18 cellular contexts compared by ENCODE assay signal in the genomic region with DNA sequence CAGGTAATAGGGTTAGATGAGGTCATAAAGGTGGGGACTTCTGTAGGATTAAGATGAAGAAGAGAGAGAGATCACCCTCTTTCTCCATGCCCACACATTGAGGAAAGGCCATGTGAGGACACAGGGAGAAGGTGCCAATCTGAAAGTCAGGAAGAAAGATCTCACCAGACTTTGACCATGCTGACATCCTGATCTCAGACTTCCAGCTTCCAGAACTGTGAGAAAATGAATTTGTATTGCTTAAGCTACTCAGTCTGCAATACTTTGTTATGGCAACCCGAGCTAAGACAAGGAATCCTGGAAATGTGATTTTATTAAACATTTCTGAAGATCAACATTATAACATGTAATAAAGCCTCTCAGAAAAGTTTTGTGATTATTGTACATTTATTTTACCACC. TPM values are rescaled to one million over a fixed set of nuclear protein-coding genes. Genes with fewer than 3 reads are reported as not detected.
A peak's percentile ranks its signal among the peaks of the same experiment; 100 is the strongest.
DNase-seq lines count a peak whose midpoint lies in the region; ATAC-seq, FAIRE-seq and TF ChIP-seq lines count a peak whose summit lies in the region.
"Had no signal": no experiment of that assay in that cellular context is flagged by ENCODE, and none has a peak within 500 bp of the region (broad histone marks: within the 10 kb centered on the region; RNA-seq: fewer than 3 reads in every experiment).

No MANE protein-coding gene starts in this region.

- peak overlapping the region; percentile 74 to 76 for H3K27ac ChIP-seq in ascending aorta
- H3K27ac ChIP-seq in small intestine (ENCODE audit: low read depth in 1 of 2, low read length in 1 of 2), result no peak overlapping the region
- H3K27ac ChIP-seq: A549 had no signal

- no peak for FAIRE-seq in small intestine (lab: Jason Lieb, UNC)
- FAIRE-seq: A549, D721Med, GM12892, H1, HepG2, HTR-8/SVneo had no signal

- H3K27me3 ChIP-seq in ascending aorta (no peaks in the 10 kb centered on the region), small intestine (ENCODE audit: control insufficient read depth in 2 of 2, insufficient read depth in 2 of 2, low read length in 2 of 2) (no peaks in the 10 kb centered on the region)

- 23 to 58% (median 45%) methylated on average over 1 of the region's 1 CpG for WGBS in small intestine, 3 donors

- no peaks in the 10 kb centered on the region for H3K36me3 ChIP-seq in ascending aorta
- no peaks in the 10 kb centered on the region for H3K36me3 ChIP-seq in small intestine (ENCODE audit: control insufficient read depth in 2 of 2, insufficient read depth in 2 of 2, low read length in 2 of 2)
- H3K36me3 ChIP-seq: HAP-1 had no signal

- peaks cover 0 to 6% of the 10 kb centered on the region in 2 donors for H3K4me1 ChIP-seq in ascending aorta
- no peaks in the 10 kb centered on the region for H3K4me1 ChIP-seq in small intestine (ENCODE audit: control insufficient read depth in 2 of 2, insufficient read depth in 1 of 2, low read depth in 1 of 2, low read length in 1 of 2)

- H3K9me3 ChIP-seq in ascending aorta (no peaks in the 10 kb centered on the region), small intestine (ENCODE audit: control insufficient read depth, low read depth) (no peaks in the 10 kb centered on the region)
- H3K9me3 ChIP-seq: A549 had no signal

- TF ChIP-seq CTCF in ascending aorta (IDR thresholded peaks at IDR 0.05), result no peak

- ATAC-seq in Right ventricle myocardium inferior, result no peak
- ATAC-seq in HG02678 (IDR thresholded peaks at IDR 0.05; ENCODE audit: unreplicated experiment), result no peak
- ATAC-seq: A549; CD8-positive, alpha-beta T cell; HepG2 had no signal

- intact Hi-C loops in ascending aorta (cut with DNase I), result no loop called here
- intact Hi-C loops in Right ventricle myocardium inferior (cut with DNase I), result no loop called here

- DNase-seq in ascending aorta (ENCODE audit: low spot score in 2 of 2) (no peak), fibroblast of peridontal ligament (ENCODE audit: extremely low read depth) (peak; percentile 46), small intestine (peak; percentile 62), Right ventricle myocardium inferior (ENCODE audit: missing footprints) (no peak), epidermal melanocyte (ENCODE audit: insufficient read length, low spot score) (no peak), glomerular visceral epithelial cell (ENCODE audit: extremely low spot score) (no peak)
- DNase-seq: CD8-positive, alpha-beta T cell; COR-L47; DND-41; GDM1 had no signal

- no peak overlapping the region for H3K4me3 ChIP-seq in ascending aorta
- H3K4me3 ChIP-seq in small intestine (ENCODE audit: low read depth in 1 of 2, low read length in 2 of 2), result no peak overlapping the region
- H3K4me3 ChIP-seq: A549, HAP-1 had no signal

RNA-seq across cellular contexts. Expression of gene CSNK1G3, which starts 3.5 kb away (rescaled TPM):
- total RNA-seq in ascending aorta, result 28.5 TPM
- polyA plus RNA-seq in small intestine, result 10 to 100 TPM; 16.7 to 21.5 (median 18.9) TPM
- 20.6 TPM for total RNA-seq in Right ventricle myocardium inferior

Comparison
In these comparisons a context has a peak if more than half of its experiments do, and no peak if none do; other contexts are left out.
1. DNase-seq: peak in fibroblast of peridontal ligament (single experiment) and small intestine (single experiment); none in ascending aorta (0 of 2), Right ventricle myocardium inferior (single experiment), epidermal melanocyte (single experiment) and glomerular visceral epithelial cell (single experiment).
2. H3K27ac ChIP-seq: peak in ascending aorta (2 of 2); none in small intestine (0 of 2).